ENCODE assay signal across 16 cellular contexts in the genomic region with DNA sequence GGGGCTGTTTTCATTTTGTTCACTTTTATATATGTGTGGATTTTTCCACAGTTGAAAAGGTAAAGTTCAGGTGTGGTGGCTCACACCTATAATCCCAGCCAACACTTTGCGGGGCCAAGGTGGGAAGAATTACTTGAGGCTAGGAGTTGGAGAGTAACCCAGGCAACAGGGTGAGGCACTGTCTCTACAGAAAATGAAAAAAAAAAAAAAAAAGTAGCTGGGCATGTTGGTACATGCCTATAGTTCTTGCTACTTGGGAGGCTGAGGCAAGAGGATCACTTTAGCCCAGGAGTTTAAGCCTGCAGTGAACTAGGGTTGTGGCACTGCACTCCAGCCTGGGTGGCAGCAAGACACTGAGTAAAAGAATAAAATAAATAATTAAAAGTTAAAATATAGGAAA.
DNase-seq lines count a peak whose midpoint lies in the region; ATAC-seq and TF ChIP-seq lines count a peak whose summit lies in the region.
"Had no signal": no experiment of that assay in that cellular context is flagged by ENCODE, and none has a peak within 500 bp of the region (broad histone marks: within the 10 kb centered on the region; RNA-seq: fewer than 3 reads in every experiment).

No MANE protein-coding gene starts in this region.

- H3K27ac Mint-ChIP-seq in osteocyte (ENCODE audit: unreplicated experiment) = no peak overlapping the region
- H3K27ac Mint-ChIP-seq: CD8-positive, alpha-beta memory T cell had no signal

- in situ Hi-C loops in IMR-90 (cut with MboI; ENCODE audit: low sequenced_read_pairs) = no loop called here

- DNase-seq in EH (ENCODE audit: low read depth) (peak; percentile 3), IMR-90 (no peak), epithelial cell of esophagus (ENCODE audit: low read depth) (peak; percentile 35), mesenchymal stem cell (peak; percentile 12), osteocyte (ENCODE audit: extremely low spot score, unreplicated experiment) (no peak)
- no peak for DNase-seq in activated CD4-positive, CD25-positive, alpha-beta regulatory T cell treated with anti-CD3 and anti-CD28 coated beads, Interleukin-2, amount 50 U/mL, for 72 hours
- DNase-seq in effector memory CD4-positive, alpha-beta T cell = no peak
- DNase-seq: CD8-positive, alpha-beta memory T cell; EL; MG63; NCI-H1105; NCI-H187; NCI-H2171 treated with DMSO at 0.1 percent for 48 hours; Peyer's patch; SHP77 had no signal

- H3K56ac ChIP-seq in IMR-90 (ENCODE audit: extremely low read depth, insufficient read depth, low read length) = no peak overlapping the region

- H3K14ac ChIP-seq in IMR-90 (replicated peaks; ENCODE audit: low read depth, low read length) = peak overlapping the region; percentile 61; the same call in 1 of the 2 replicates
- H3K14ac ChIP-seq in mesenchymal stem cell (ENCODE audit: low read length in 2 of 2) = no peak overlapping the region

- H2BK20ac ChIP-seq in IMR-90 (ENCODE audit: low read depth, low read length) = no peak overlapping the region

- no peak overlapping the region for H3K9ac ChIP-seq in IMR-90 (ENCODE audit: low read depth, low read length)
- H3K9ac ChIP-seq in mesenchymal stem cell (ENCODE audit: low read length) = peak overlapping the region; percentile 18
- H3K9ac ChIP-seq: BLaER1 had no signal

- H3K79me1 ChIP-seq in IMR-90 (ENCODE audit: low read depth in 1 of 2, low read length in 2 of 2) = peaks cover 0 to 4% of the 10 kb centered on the region in 2 experiments; a peak in 2 of 4 replicates
- H3K79me1 ChIP-seq in mesenchymal stem cell (replicated peaks; ENCODE audit: low read length, poor library complexity, severe bottlenecking) = peaks cover 2% of the 10 kb centered on the region

- no peaks in the 10 kb centered on the region for H3K9me3 Mint-ChIP-seq in osteocyte (ENCODE audit: unreplicated experiment)

- H4K5ac ChIP-seq in IMR-90 (ENCODE audit: low read depth, low read length) = peak overlapping the region; percentile 98

- H4K91ac ChIP-seq in IMR-90 (ENCODE audit: insufficient read depth, low read depth, low read length) = peak overlapping the region; percentile 31
- no peak overlapping the region for H4K91ac ChIP-seq in mesenchymal stem cell (ENCODE audit: low read length)

- no peaks in the 10 kb centered on the region for H3K27me3 Mint-ChIP-seq in osteocyte (ENCODE audit: unreplicated experiment)
- H3K27me3 Mint-ChIP-seq: CD8-positive, alpha-beta memory T cell had no signal

- H3K18ac ChIP-seq in IMR-90 (ENCODE audit: low read depth, low read length) (peak overlapping the region; percentile 89), mesenchymal stem cell (ENCODE audit: low read depth in 1 of 2, low read length in 2 of 2) (no peak overlapping the region)

- dilution Hi-C loops in IMR-90 (cut with HindIII; ENCODE audit: low sequenced_read_pairs, unreplicated experiment) = no loop called here

- H3K27ac ChIP-seq in IMR-90 (ENCODE audit: insufficient read depth, low read length) = peak overlapping the region; percentile 92; the same call in 1 of the 2 replicates
- no peak overlapping the region for H3K27ac ChIP-seq in mesenchymal stem cell (ENCODE audit: low read length, poor library complexity, severe bottlenecking)
- H3K27ac ChIP-seq in effector memory CD4-positive, alpha-beta T cell (ENCODE audit: insufficient read depth, low read length, poor library complexity, severe bottlenecking) = no peak overlapping the region
- H3K27ac ChIP-seq: BLaER1, Peyer's patch had no signal

- peak overlapping the region; percentile 56; the same call in 1 of the 3 replicates for H2BK15ac ChIP-seq in IMR-90 (ENCODE audit: low read depth, low read length)
- H2BK15ac ChIP-seq in mesenchymal stem cell (ENCODE audit: low read depth, poor library complexity, severe bottlenecking) = no peak overlapping the region

- H2BK5ac ChIP-seq in IMR-90 (ENCODE audit: low read depth, low read length, poor library complexity, severe bottlenecking) (peak overlapping the region; percentile 90), mesenchymal stem cell (ENCODE audit: low read depth, low read length, poor library complexity, severe bottlenecking) (peak overlapping the region; percentile 50)

- no peak for TF ChIP-seq POLR2A in IMR-90 (IDR thresholded peaks at IDR 0.05; ENCODE audit: low read depth, low read length)

- H3K4me1 Mint-ChIP-seq in osteocyte (ENCODE audit: unreplicated experiment) = peaks cover 5% of the 10 kb centered on the region
- H3K4me1 Mint-ChIP-seq: CD8-positive, alpha-beta memory T cell had no signal

- H4K20me1 ChIP-seq in IMR-90 (ENCODE audit: insufficient read depth, low read length) = no peaks in the 10 kb centered on the region
- H4K20me1 ChIP-seq: BLaER1 had no signal

- H3K9me3 ChIP-seq in IMR-90 (ENCODE audit: control insufficient read depth, insufficient read depth, low read length) (no peaks in the 10 kb centered on the region), mesenchymal stem cell (ENCODE audit: control insufficient read depth, low read length) (peaks cover 3% of the 10 kb centered on the region)
- no peaks in the 10 kb centered on the region for H3K9me3 ChIP-seq in effector memory CD4-positive, alpha-beta T cell (ENCODE audit: control insufficient read depth, low read length)
- H3K9me3 ChIP-seq: BLaER1, MG63, Peyer's patch had no signal

- H3K4me1 ChIP-seq in IMR-90 (ENCODE audit: control insufficient read depth, insufficient read depth, low read length) (peaks cover 3% of the 10 kb centered on the region; the same call in 1 of the 2 replicates), mesenchymal stem cell (ENCODE audit: control insufficient read depth, insufficient read depth, low read depth, low read length) (peaks cover 1% of the 10 kb centered on the region)
- H3K4me1 ChIP-seq in effector memory CD4-positive, alpha-beta T cell (ENCODE audit: control insufficient read depth, insufficient read depth, low read length, poor library complexity, severe bottlenecking) = no peaks in the 10 kb centered on the region
- H3K4me1 ChIP-seq: BLaER1, Peyer's patch had no signal

- POLR2A ChIA-PET in IMR-90 (lab: Charles Lee; ENCODE audit: unreplicated experiment) = no interaction called here

- no TSS peak for BruUV-seq in IMR-90 (replicated peaks; lab: Mats Ljungman, UMichigan)

- H3K23ac ChIP-seq in IMR-90 (ENCODE audit: low read depth, low read length) = peak overlapping the region; percentile 41; the same call in 1 of the 2 replicates
- no peak overlapping the region for H3K23ac ChIP-seq in mesenchymal stem cell (ENCODE audit: low read length in 2 of 2)

- no peak for TF ChIP-seq RAD21 in IMR-90 (IDR thresholded peaks at IDR 0.05; ENCODE audit: low read length)

- no peak overlapping the region for H3K4me3 ChIP-seq in IMR-90 (ENCODE audit: insufficient read depth, low read depth, low read length)
- H3K4me3 ChIP-seq in epithelial cell of esophagus (ENCODE audit: low read length) = no peak overlapping the region
- no peak overlapping the region for H3K4me3 ChIP-seq in mesenchymal stem cell (ENCODE audit: insufficient read depth in 1 of 2, low read depth in 1 of 2, low read length in 2 of 2)
- no peak overlapping the region for H3K4me3 ChIP-seq in effector memory CD4-positive, alpha-beta T cell (ENCODE audit: insufficient read depth, low read depth, low read length, poor library complexity, severe bottlenecking)
- H3K4me3 ChIP-seq: BLaER1, MG63, Peyer's patch had no signal

- no peak overlapping the region for H3K4me3 Mint-ChIP-seq in osteocyte (ENCODE audit: unreplicated experiment)
- H3K4me3 Mint-ChIP-seq: CD8-positive, alpha-beta memory T cell had no signal

- H3K9me1 ChIP-seq in IMR-90 (ENCODE audit: insufficient read depth, low read length) = peaks cover 4% of the 10 kb centered on the region; the same call in 1 of the 2 replicates

- H2AFZ ChIP-seq in IMR-90 (replicated peaks; ENCODE audit: low read length, poor library complexity) (no peak overlapping the region), mesenchymal stem cell (ENCODE audit: low read depth, low read length) (no peak overlapping the region)

- H2AK5ac ChIP-seq in IMR-90 (ENCODE audit: low read depth, low read length) (no peak overlapping the region), mesenchymal stem cell (ENCODE audit: low read length, severe bottlenecking) (no peak overlapping the region)

- no peaks in the 10 kb centered on the region for H3K27me3 ChIP-seq in IMR-90 (ENCODE audit: control insufficient read depth, insufficient read depth, low read length)
- no peaks in the 10 kb centered on the region for H3K27me3 ChIP-seq in mesenchymal stem cell (ENCODE audit: control insufficient read depth in 1 of 2, insufficient read depth in 1 of 2, low read length in 2 of 2)
- H3K27me3 ChIP-seq in effector memory CD4-positive, alpha-beta T cell (replicated peaks; ENCODE audit: control insufficient read depth, insufficient read depth, low read length, poor library complexity, severe bottlenecking) = no peaks in the 10 kb centered on the region
- H3K27me3 ChIP-seq: BLaER1, MG63, Peyer's patch had no signal

- H2AK9ac ChIP-seq in IMR-90 (replicated peaks; ENCODE audit: low read depth, low read length, poor library complexity) = no peak overlapping the region

- H4K8ac ChIP-seq in IMR-90 (ENCODE audit: low read depth in 2 of 2, low read length in 2 of 2) = peak overlapping the region in 1 of 2 experiments; percentile 84; a peak in 2 of 4 replicates
- H4K8ac ChIP-seq in mesenchymal stem cell (ENCODE audit: low read length) = no peak overlapping the region

- intact Hi-C loops in IMR-90 (cut with micrococcal nuclease) = no loop called here

- no peak overlapping the region for H2BK12ac ChIP-seq in mesenchymal stem cell (ENCODE audit: low read length in 2 of 2)

- no CpG with 5 or more reads among the region's 1 CpG for WGBS in IMR-90 (ENCODE audit: extremely low coverage in 2 of 2, insufficient read length in 1 of 2), 2 experiments
- WGBS in mesenchymal stem cell = 100% methylated on average over 1 of the region's 1 CpG

- H3K36me3 ChIP-seq in IMR-90 (ENCODE audit: control insufficient read depth, insufficient read depth, low read length) (peaks cover 2% of the 10 kb centered on the region; the same call in 1 of the 2 replicates), mesenchymal stem cell (ENCODE audit: control insufficient read depth in 1 of 2, insufficient read depth in 2 of 2, low read depth in 1 of 2, low read length in 2 of 2) (peaks cover 0 to 38% of the 10 kb centered on the region in 2 experiments)
- no peaks in the 10 kb centered on the region for H3K36me3 ChIP-seq in effector memory CD4-positive, alpha-beta T cell (ENCODE audit: control insufficient read depth, insufficient read depth, low read length)
- H3K36me3 ChIP-seq: BLaER1, MG63, Peyer's patch had no signal

- H3K4ac ChIP-seq in IMR-90 (ENCODE audit: low read depth, low read length) (peak overlapping the region; percentile 76; the same call in 1 of the 2 replicates), mesenchymal stem cell (ENCODE audit: low read depth in 1 of 2, low read length in 2 of 2) (peak overlapping the region in 1 of 2 experiments; percentile 37)

- H3K36me3 Mint-ChIP-seq in osteocyte (ENCODE audit: unreplicated experiment) = no peaks in the 10 kb centered on the region
- H3K36me3 Mint-ChIP-seq: CD8-positive, alpha-beta memory T cell had no signal

- peak; percentile 42; the same call in 1 of the 2 replicates for ATAC-seq in IMR-90 (ENCODE audit: low read depth)

- H2BK120ac ChIP-seq in IMR-90 (ENCODE audit: low read depth, low read length) = peak overlapping the region; percentile 67; the same call in 1 of the 2 replicates
- H2BK120ac ChIP-seq in mesenchymal stem cell (ENCODE audit: low read depth, low read length) = no peak overlapping the region

- H3K4me2 ChIP-seq in IMR-90 (ENCODE audit: low read depth, low read length) (peak overlapping the region; percentile 59; the same call in 1 of the 2 replicates), mesenchymal stem cell (ENCODE audit: low read length, poor library complexity, severe bottlenecking) (no peak overlapping the region)
- H3K4me2 ChIP-seq: BLaER1 had no signal

- CTCF ChIA-PET in IMR-90 (lab: Yijun Ruan, JAX) = interaction anchor here (0.5 to 1.2 kb wide), 3 partner anchors 11 to 252 kb away, joined by 3 read pairs; no protein-coding TSS in a partner anchor

- no peak for TF ChIP-seq CTCF in IMR-90 (conservative IDR thresholded peaks at IDR 0.05; ENCODE audit: low read depth, low read length)
- no peak for TF ChIP-seq CTCF in epithelial cell of esophagus (IDR thresholded peaks at IDR 0.05; ENCODE audit: insufficient read depth, low read depth, low read length, missing control alignments)
- no peak for TF ChIP-seq CTCF in osteocyte (IDR thresholded peaks at IDR 0.05)

Comparison
In these comparisons a context has a peak if more than half of its experiments do, and no peak if none do; other contexts are left out.
1. DNase-seq: peak in EH (single experiment), epithelial cell of esophagus (single experiment) and mesenchymal stem cell (single experiment); none in IMR-90 (single experiment), osteocyte (single experiment), activated CD4-positive, CD25-positive, alpha-beta regulatory T cell treated with anti-CD3 and anti-CD28 coated beads, Interleukin-2, amount 50 U/mL, for 72 hours (single experiment) and effector memory CD4-positive, alpha-beta T cell (0 of 3).